23 cellular contexts compared by ENCODE assay signal in genomic region chr7:141370178-141370577, GRCh38.
DNase-seq lines count a peak whose midpoint lies in the region; ATAC-seq and TF ChIP-seq lines count a peak whose summit lies in the region.
"Had no signal": no experiment of that assay in that cellular context is flagged by ENCODE, and none has a peak within 500 bp of the region (broad histone marks: within the 10 kb centered on the region; RNA-seq: fewer than 3 reads in every experiment).

No MANE protein-coding gene starts in this region.

- no peaks in the 10 kb centered on the region for H3K9me3 ChIP-seq in right cardiac atrium (ENCODE audit: control insufficient read depth, low read length)
- H3K9me3 ChIP-seq: A549; BLaER1 treated with 17β-estradiol and CSF1 and Interleukin-3, amounts not matched to agents 10 nM and 100 nM had no signal

- no peaks in the 10 kb centered on the region for H3K79me2 ChIP-seq in GM23338 (replicated peaks; ENCODE audit: insufficient read depth)

- H3K36me3 ChIP-seq in GM23338 (ENCODE audit: insufficient read depth): no peaks in the 10 kb centered on the region
- H3K36me3 ChIP-seq: BLaER1 treated with 17β-estradiol and CSF1 and Interleukin-3, amounts not matched to agents 10 nM and 100 nM had no signal

- peaks cover 8% of the 10 kb centered on the region for H3K9me2 ChIP-seq in GM23338 (ENCODE audit: insufficient read depth)

- intact Hi-C loops in Right ventricle myocardium superior (cut with DNase I) (no loop called here), right cardiac atrium (cut with DNase I) (no loop called here), sciatic nerve (cut with DNase I) (no loop called here)

- H3K4me1 Mint-ChIP-seq in GM23338: peaks cover 38% of the 10 kb centered on the region
- H3K4me1 Mint-ChIP-seq: CD4-positive, alpha-beta memory T cell; IgD-negative memory B cell had no signal

- H3K4me3 ChIP-seq in right cardiac atrium (ENCODE audit: low read length) (no peak overlapping the region), GM23338 (no peak overlapping the region)
- H3K4me3 ChIP-seq: A549; BLaER1 treated with 17β-estradiol and CSF1 and Interleukin-3, amounts not matched to agents 10 nM and 100 nM had no signal

- H3K27me3 ChIP-seq in right cardiac atrium (ENCODE audit: control insufficient read depth, insufficient read depth): no peaks in the 10 kb centered on the region
- no peaks in the 10 kb centered on the region for H3K27me3 ChIP-seq in GM23338 (ENCODE audit: insufficient read depth)
- H3K27me3 ChIP-seq: BLaER1 treated with 17β-estradiol and CSF1 and Interleukin-3, amounts not matched to agents 10 nM and 100 nM had no signal

- no peak overlapping the region for H2AFZ ChIP-seq in GM23338

- no peaks in the 10 kb centered on the region for H3F3A ChIP-seq in GM23338 (replicated peaks; ENCODE audit: low read depth)

- no peaks in the 10 kb centered on the region for H3K9me3 Mint-ChIP-seq in GM23338
- H3K9me3 Mint-ChIP-seq: IgD-negative memory B cell had no signal

- no peak overlapping the region for H3K4me2 ChIP-seq in GM23338
- H3K4me2 ChIP-seq: A549; BLaER1 treated with 17β-estradiol and CSF1 and Interleukin-3, amounts not matched to agents 10 nM and 100 nM had no signal

- WGBS in right cardiac atrium: 70% methylated on average over 5 of the region's 5 CpGs

- peaks cover 16% of the 10 kb centered on the region for H3K27me3 Mint-ChIP-seq in GM23338 (ENCODE audit: insufficient read depth, low read depth, poor library complexity)

- H3K27ac ChIP-seq in VCaP (peak overlapping the region; percentile 85), right cardiac atrium (ENCODE audit: low read length) (peak overlapping the region; percentile 94), GM23338 (ENCODE audit: low read depth) (no peak overlapping the region)
- H3K27ac ChIP-seq: A549; BLaER1 treated with 17β-estradiol and CSF1 and Interleukin-3, amounts not matched to agents 10 nM and 100 nM; HL-60 had no signal

- TF ChIP-seq CTCF in VCaP (conservative IDR thresholded peaks at IDR 0.05) (no peak), GM23338 (conservative IDR thresholded peaks at IDR 0.05; ENCODE audit: low read depth in 2 of 2) (no peak)

- no peak overlapping the region for H3K27ac Mint-ChIP-seq in GM23338
- H3K27ac Mint-ChIP-seq: CD4-positive, alpha-beta memory T cell; IgD-negative memory B cell had no signal

- H4K20me1 ChIP-seq in GM23338 (replicated peaks; ENCODE audit: insufficient read depth): no peaks in the 10 kb centered on the region; the same call in 1 of the 2 replicates
- H4K20me1 ChIP-seq: BLaER1 treated with 17β-estradiol and CSF1 and Interleukin-3, amounts not matched to agents 10 nM and 100 nM had no signal

- H3K4me1 ChIP-seq in right cardiac atrium (ENCODE audit: control insufficient read depth, insufficient read depth, low read length) (peaks cover 9% of the 10 kb centered on the region), GM23338 (ENCODE audit: insufficient read depth) (peaks cover 23% of the 10 kb centered on the region)
- H3K4me1 ChIP-seq: A549 had no signal

- ATAC-seq in Right ventricle myocardium superior (ENCODE audit: poor library complexity) (peak; percentile 57), right cardiac atrium (no peak), sciatic nerve (peak; percentile 25), GM23338 (no peak)
- ATAC-seq: A549, PC-3 had no signal

- H3K4me3 Mint-ChIP-seq in GM23338: no peak overlapping the region
- H3K4me3 Mint-ChIP-seq: CD4-positive, alpha-beta memory T cell; IgD-negative memory B cell had no signal

- DNase-seq in Right ventricle myocardium superior: no peak
- DNase-seq in right cardiac atrium: no peak
- no peak for DNase-seq in sciatic nerve (ENCODE audit: low spot score)
- no peak for DNase-seq in NCI-H1694 treated with DMSO at 0.1 percent for 48 hours (lab: John Stamatoyannopoulos, UW)
- no peak for DNase-seq in hepatic stellate cell (ENCODE audit: low spot score)
- no peak for DNase-seq in ureter (ENCODE audit: low spot score)
- no peak for DNase-seq in GM23338 (ENCODE audit: low spot score)
- DNase-seq: AML-193; CD4-positive, alpha-beta memory T cell; COR-L47; H7; MV-4-11; NCI-H1436 treated with DMSO at 0.1 percent for 48 hours; NCI-H526; NCI-H82; NK-92 treated with Interleukin-12 subunit alpha and Interleukin-12 subunit beta, amount 100 ng/mL, for 24 hours; PC-3; SHP77 treated with DMSO at 0.1 percent for 48 hours had no signal

- H3K36me3 Mint-ChIP-seq in GM23338 (ENCODE audit: low read depth): no peaks in the 10 kb centered on the region
- H3K36me3 Mint-ChIP-seq: CD4-positive, alpha-beta memory T cell had no signal

TF ChIP-seq in GM23338, 12 proteins besides CTCF, POLR2A, EP300 and RAD21:
- no peak for TF ChIP-seq ETS1 (IDR thresholded peaks at IDR 0.05)
TF ChIP-seq in GM23338: peak in this region for 0.

Comparison
In these comparisons a context has a peak if more than half of its experiments do, and no peak if none do; other contexts are left out.
1. ATAC-seq: peak in Right ventricle myocardium superior (single experiment) and sciatic nerve (single experiment); none in right cardiac atrium (0 of 2) and GM23338 (single experiment).